In genomic region chr9:71331603-71332002, GRCh38 we compare ENCODE assay signal across 8 cellular contexts.
"Had no signal": no experiment of that assay in that cellular context is flagged by ENCODE, and none has a peak within 500 bp of the region (broad histone marks: within the 10 kb centered on the region; RNA-seq: fewer than 3 reads in every experiment).

No MANE protein-coding gene starts in this region.

- H3K27ac ChIP-seq: HL-60, KMS-11 had no signal

- H3K4me1 Mint-ChIP-seq: IgD-negative memory B cell had no signal

- H3K4me2 ChIP-seq: KMS-11 had no signal

- H3K9ac ChIP-seq: KMS-11 had no signal

- FAIRE-seq: HTR-8/SVneo, K562 had no signal

- ATAC-seq: K562 had no signal

- H3K27ac Mint-ChIP-seq: IgD-negative memory B cell had no signal

- H3K4me3 ChIP-seq: K562 had no signal

- H3K4me3 Mint-ChIP-seq: IgD-negative memory B cell had no signal

- DNase-seq: IMR-90, KBM-7, KG1 had no signal
